ENCODE assay signal across 11 cellular contexts in genomic region chr2:203097735-203098134, GRCh38.
A peak's percentile ranks its signal among the peaks of the same experiment; 100 is the strongest.
DNase-seq lines count a peak whose midpoint lies in the region; ATAC-seq, FAIRE-seq and TF ChIP-seq lines count a peak whose summit lies in the region.
"Had no signal": no experiment of that assay in that cellular context is flagged by ENCODE, and none has a peak within 500 bp of the region (broad histone marks: within the 10 kb centered on the region; RNA-seq: fewer than 3 reads in every experiment).

No MANE protein-coding gene starts in this region.

- H3K27me3 ChIP-seq in K562 (ENCODE audit: control insufficient read depth in 2 of 2, insufficient read depth in 2 of 2, low read length in 2 of 2), result no peaks in the 10 kb centered on the region
- H3K27me3 ChIP-seq: SJSA1 had no signal

- WGBS in K562 (ENCODE audit: insufficient coverage, low coverage, missing lambda C conversion rate), result 42% methylated on average over 1 of the region's 1 CpG

- no peaks in the 10 kb centered on the region for H3K9me1 ChIP-seq in K562 (ENCODE audit: control insufficient read depth, insufficient read depth, low read length)

- DNase-seq in AG09319 (ENCODE audit: extremely low read depth, low read depth) (no peak), HT-29 (ENCODE audit: low spot score) (peak; percentile 59), K562 (ENCODE audit: extremely low read depth in 1 of 4, low spot score in 3 of 4) (peak in 1 of 4 experiments; percentile 11), left kidney (ENCODE audit: low read depth, low spot score) (peak; percentile 21), NCI-H774 (lab: John Stamatoyannopoulos, UW) (no peak), DMS79 treated with DMSO at 0.1 percent for 48 hours (lab: John Stamatoyannopoulos, UW) (no peak), G401 (ENCODE audit: low spot score) (no peak)
- DNase-seq: stimulated activated CD4-positive, alpha-beta T cell treated with anti-CD3 and anti-CD28 coated beads, Interleukin-4, amount 100 ng/mL, for 24 hours had no signal

- no peaks in the 10 kb centered on the region for H3K4me1 ChIP-seq in K562 (replicated peaks in 1 of 2; ENCODE audit: control insufficient read depth in 2 of 2, insufficient read depth in 2 of 2, low read length in 2 of 2)
- H3K4me1 ChIP-seq: Caco-2, SJSA1 had no signal

- no peak for TF ChIP-seq POLR2A in K562 (conservative IDR thresholded peaks at IDR 0.05)

- H2AFZ ChIP-seq in K562 (ENCODE audit: low read depth, low read length), result no peak overlapping the region

- intact Hi-C loops in K562 (cut with micrococcal nuclease), result no loop called here

- TF ChIP-seq RAD21 in K562 (CRISPR knock-in tag; conservative IDR thresholded peaks at IDR 0.05 in 1 of 2, IDR thresholded peaks at IDR 0.05 in 1 of 2), result no peak

- BruUV-seq in K562 (replicated peaks; lab: Mats Ljungman, UMichigan), result no TSS peak

- no peaks in the 10 kb centered on the region for H4K20me1 ChIP-seq in K562 (replicated peaks; ENCODE audit: control insufficient read depth, insufficient read depth, low read length)

- FAIRE-seq in K562 (lab: Jason Lieb, UNC), result no peak

- H3K36me3 ChIP-seq in K562 (ENCODE audit: control insufficient read depth, insufficient read depth, low read length), result no peaks in the 10 kb centered on the region

- peak; percentile 15; the same call in 1 of the 2 replicates for TF ChIP-seq CTCF in AG09319 (IDR thresholded peaks at IDR 0.05; ENCODE audit: low read depth, low read length)
- TF ChIP-seq CTCF in K562 (IDR thresholded peaks at IDR 0.05 in 2 of 3, conservative IDR thresholded peaks at IDR 0.05 in 1 of 3; ENCODE audit: insufficient read depth in 2 of 3, low read depth in 1 of 3, low read length in 3 of 3), result peak in 1 of 3 experiments; percentile 18; a peak in 1 of 6 replicates

- H3K4me3 ChIP-seq in K562, result no peak overlapping the region
- H3K4me3 ChIP-seq: SJSA1 had no signal

- in situ Hi-C loops in K562 (cut with MboI), result no loop called here
- in situ Hi-C loops in G401 (cut with HindIII; ENCODE audit: low sequenced_read_pairs), result no loop called here

- H3K27ac ChIP-seq in K562 (ENCODE audit: extremely low read depth, low read depth, low read length), result no peak overlapping the region
- H3K27ac ChIP-seq: SJSA1 had no signal

- peak; percentile 66; the same call in 2 of the 3 replicates for ATAC-seq in K562
- ATAC-seq in HG03139 (IDR thresholded peaks at IDR 0.05; ENCODE audit: unreplicated experiment), result no peak

- POLR2A ChIA-PET in K562 (lab: Yijun Ruan, JAX), result no interaction called here

- no peaks in the 10 kb centered on the region for H3K9me3 ChIP-seq in K562 (replicated peaks; ENCODE audit: control insufficient read depth, insufficient read depth, low read depth, low read length)
- H3K9me3 ChIP-seq: Caco-2, SJSA1 had no signal

- no peaks in the 10 kb centered on the region for H3K79me2 ChIP-seq in K562 (ENCODE audit: control insufficient read depth, insufficient read depth, low read length)

- TF ChIP-seq EP300 in K562 (IDR thresholded peaks at IDR 0.05; ENCODE audit: low read length), result no peak

- CTCF ChIA-PET in K562 (lab: Yijun Ruan, JAX; ENCODE audit: low intra/inter-chr PET ratio), result no interaction called here

- H3K9ac ChIP-seq in K562 (ENCODE audit: insufficient read depth in 1 of 2, low read depth in 2 of 2, low read length in 2 of 2), result no peak overlapping the region

- H3K4me2 ChIP-seq in K562 (ENCODE audit: insufficient read depth, low read length), result no peak overlapping the region

TF ChIP-seq in K562, 482 proteins besides CTCF, POLR2A, EP300 and RAD21:
- TF ChIP-seq NCOA1 (IDR thresholded peaks at IDR 0.05; ENCODE audit: low read depth) (no peak), FOXJ2 (tag; IDR thresholded peaks at IDR 0.05) (no peak), ZNF197 (CRISPR knock-in tag; IDR thresholded peaks at IDR 0.05; ENCODE audit: low read depth) (no peak), ZNF24 (IDR thresholded peaks at IDR 0.05) (no peak), TAF15 (IDR thresholded peaks at IDR 0.05; ENCODE audit: low read depth, low read length) (no peak), FOS (IDR thresholded peaks at IDR 0.05; ENCODE audit: extremely low read depth, insufficient read length) (no peak), EHMT2 (IDR thresholded peaks at IDR 0.05) (no peak), SRSF1 (IDR thresholded peaks at IDR 0.05; ENCODE audit: low read depth, low read length) (no peak), HNRNPUL1 (IDR thresholded peaks at IDR 0.05; ENCODE audit: low read length) (no peak), CTBP1 (IDR thresholded peaks at IDR 0.05; ENCODE audit: borderline replicate concordance) (no peak), TCF7L2 (IDR thresholded peaks at IDR 0.05; ENCODE audit: low read depth, low read length) (no peak), ZNF224 (CRISPR knock-in tag; IDR thresholded peaks at IDR 0.05) (no peak)
- TF ChIP-seq, protein P1, sequence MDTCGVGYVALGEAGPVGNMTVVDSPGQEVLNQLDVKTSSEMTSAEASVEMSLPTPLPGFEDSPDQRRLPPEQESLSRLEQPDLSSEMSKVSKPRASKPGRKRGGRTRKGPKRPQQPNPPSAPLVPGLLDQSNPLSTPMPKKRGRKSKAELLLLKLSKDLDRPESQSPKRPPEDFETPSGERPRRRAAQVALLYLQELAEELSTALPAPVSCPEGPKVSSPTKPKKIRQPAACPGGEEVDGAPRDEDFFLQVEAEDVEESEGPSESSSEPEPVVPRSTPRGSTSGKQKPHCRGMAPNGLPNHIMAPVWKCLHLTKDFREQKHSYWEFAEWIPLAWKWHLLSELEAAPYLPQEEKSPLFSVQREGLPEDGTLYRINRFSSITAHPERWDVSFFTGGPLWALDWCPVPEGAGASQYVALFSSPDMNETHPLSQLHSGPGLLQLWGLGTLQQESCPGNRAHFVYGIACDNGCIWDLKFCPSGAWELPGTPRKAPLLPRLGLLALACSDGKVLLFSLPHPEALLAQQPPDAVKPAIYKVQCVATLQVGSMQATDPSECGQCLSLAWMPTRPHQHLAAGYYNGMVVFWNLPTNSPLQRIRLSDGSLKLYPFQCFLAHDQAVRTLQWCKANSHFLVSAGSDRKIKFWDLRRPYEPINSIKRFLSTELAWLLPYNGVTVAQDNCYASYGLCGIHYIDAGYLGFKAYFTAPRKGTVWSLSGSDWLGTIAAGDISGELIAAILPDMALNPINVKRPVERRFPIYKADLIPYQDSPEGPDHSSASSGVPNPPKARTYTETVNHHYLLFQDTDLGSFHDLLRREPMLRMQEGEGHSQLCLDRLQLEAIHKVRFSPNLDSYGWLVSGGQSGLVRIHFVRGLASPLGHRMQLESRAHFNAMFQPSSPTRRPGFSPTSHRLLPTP (IDR thresholded peaks at IDR 0.05; ENCODE audit: borderline replicate concordance, extremely low read depth, insufficient read length), result no peak
- TF ChIP-seq, protein P2, sequence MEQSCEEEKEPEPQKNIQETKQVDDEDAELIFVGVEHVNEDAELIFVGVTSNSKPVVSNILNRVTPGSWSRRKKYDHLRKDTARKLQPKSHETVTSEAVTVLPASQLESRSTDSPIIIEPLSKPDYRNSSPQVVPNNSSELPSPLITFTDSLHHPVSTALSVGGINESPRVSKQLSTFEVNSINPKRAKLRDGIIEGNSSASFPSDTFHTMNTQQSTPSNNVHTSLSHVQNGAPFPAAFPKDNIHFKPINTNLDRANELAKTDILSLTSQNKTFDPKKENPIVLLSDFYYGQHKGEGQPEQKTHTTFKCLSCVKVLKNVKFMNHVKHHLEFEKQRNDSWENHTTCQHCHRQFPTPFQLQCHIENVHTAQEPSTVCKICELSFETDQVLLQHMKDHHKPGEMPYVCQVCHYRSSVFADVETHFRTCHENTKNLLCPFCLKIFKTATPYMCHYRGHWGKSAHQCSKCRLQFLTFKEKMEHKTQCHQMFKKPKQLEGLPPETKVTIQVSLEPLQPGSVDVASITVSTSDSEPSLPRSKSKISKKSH (CRISPR knock-in tag; IDR thresholded peaks at IDR 0.05), result no peak
- TF ChIP-seq, protein P3, sequence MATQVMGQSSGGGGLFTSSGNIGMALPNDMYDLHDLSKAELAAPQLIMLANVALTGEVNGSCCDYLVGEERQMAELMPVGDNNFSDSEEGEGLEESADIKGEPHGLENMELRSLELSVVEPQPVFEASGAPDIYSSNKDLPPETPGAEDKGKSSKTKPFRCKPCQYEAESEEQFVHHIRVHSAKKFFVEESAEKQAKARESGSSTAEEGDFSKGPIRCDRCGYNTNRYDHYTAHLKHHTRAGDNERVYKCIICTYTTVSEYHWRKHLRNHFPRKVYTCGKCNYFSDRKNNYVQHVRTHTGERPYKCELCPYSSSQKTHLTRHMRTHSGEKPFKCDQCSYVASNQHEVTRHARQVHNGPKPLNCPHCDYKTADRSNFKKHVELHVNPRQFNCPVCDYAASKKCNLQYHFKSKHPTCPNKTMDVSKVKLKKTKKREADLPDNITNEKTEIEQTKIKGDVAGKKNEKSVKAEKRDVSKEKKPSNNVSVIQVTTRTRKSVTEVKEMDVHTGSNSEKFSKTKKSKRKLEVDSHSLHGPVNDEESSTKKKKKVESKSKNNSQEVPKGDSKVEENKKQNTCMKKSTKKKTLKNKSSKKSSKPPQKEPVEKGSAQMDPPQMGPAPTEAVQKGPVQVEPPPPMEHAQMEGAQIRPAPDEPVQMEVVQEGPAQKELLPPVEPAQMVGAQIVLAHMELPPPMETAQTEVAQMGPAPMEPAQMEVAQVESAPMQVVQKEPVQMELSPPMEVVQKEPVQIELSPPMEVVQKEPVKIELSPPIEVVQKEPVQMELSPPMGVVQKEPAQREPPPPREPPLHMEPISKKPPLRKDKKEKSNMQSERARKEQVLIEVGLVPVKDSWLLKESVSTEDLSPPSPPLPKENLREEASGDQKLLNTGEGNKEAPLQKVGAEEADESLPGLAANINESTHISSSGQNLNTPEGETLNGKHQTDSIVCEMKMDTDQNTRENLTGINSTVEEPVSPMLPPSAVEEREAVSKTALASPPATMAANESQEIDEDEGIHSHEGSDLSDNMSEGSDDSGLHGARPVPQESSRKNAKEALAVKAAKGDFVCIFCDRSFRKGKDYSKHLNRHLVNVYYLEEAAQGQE (CRISPR knock-in tag; IDR thresholded peaks at IDR 0.05; ENCODE audit: low read depth), result no peak

Comparison
In these comparisons a context has a peak if more than half of its experiments do, and no peak if none do; other contexts are left out.
1. DNase-seq: peak in HT-29 (single experiment) and left kidney (single experiment); none in AG09319 (single experiment), NCI-H774 (single experiment), DMS79 treated with DMSO at 0.1 percent for 48 hours (single experiment) and G401 (single experiment).